21 cellular contexts compared by ENCODE assay signal in the genomic region with DNA sequence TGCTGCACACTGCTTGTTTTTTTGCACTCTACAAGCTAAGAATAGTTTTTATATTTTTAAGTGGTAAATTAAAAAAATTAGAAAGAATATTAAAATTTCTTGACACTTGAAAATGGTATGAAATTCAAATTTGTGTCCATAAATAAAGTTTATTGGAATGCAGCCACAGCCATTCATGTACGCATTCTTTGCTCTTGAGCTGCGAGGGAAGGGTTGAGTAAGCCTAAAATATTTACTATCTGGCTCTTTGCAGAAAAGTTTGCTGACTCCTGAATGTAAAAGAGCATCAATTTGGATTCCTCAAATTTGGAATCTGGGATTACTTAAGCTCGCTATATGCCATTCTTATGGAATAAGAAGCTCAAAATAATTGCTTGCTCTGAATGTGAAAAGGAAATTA. TPM values are rescaled to one million over a fixed set of nuclear protein-coding genes. Genes with fewer than 3 reads are reported as not detected.
DNase-seq lines count a peak whose midpoint lies in the region; ATAC-seq and TF ChIP-seq lines count a peak whose summit lies in the region.
"Had no signal": no experiment of that assay in that cellular context is flagged by ENCODE, and none has a peak within 500 bp of the region (broad histone marks: within the 10 kb centered on the region; RNA-seq: fewer than 3 reads in every experiment).

No MANE protein-coding gene starts in this region.

- H3K79me2 ChIP-seq in HCT116 (ENCODE audit: insufficient read depth, low read length) = no peaks in the 10 kb centered on the region
- no peaks in the 10 kb centered on the region for H3K79me2 ChIP-seq in mammary epithelial cell (ENCODE audit: insufficient read depth, low read length)

- H3K4me2 ChIP-seq in HCT116 (ENCODE audit: low read length) (no peak overlapping the region), mammary epithelial cell (ENCODE audit: insufficient read depth, low read depth, low read length) (no peak overlapping the region)
- H3K4me2 ChIP-seq: BLaER1 treated with 17β-estradiol and CSF1 and Interleukin-3, amounts not matched to agents 10 nM and 100 nM had no signal

- no peak overlapping the region for H3K27ac ChIP-seq in HCT116 (ENCODE audit: low read depth, low read length)
- no peak overlapping the region for H3K27ac ChIP-seq in mammary epithelial cell (ENCODE audit: insufficient read depth, low read depth, low read length)
- H3K27ac ChIP-seq: BLaER1 treated with 17β-estradiol and CSF1 and Interleukin-3, amounts not matched to agents 10 nM and 100 nM; breast epithelium; gastroesophageal sphincter; stomach; thyroid gland had no signal

- H3K4me1 ChIP-seq in HCT116 (ENCODE audit: control insufficient read depth in 1 of 2, insufficient read depth in 2 of 2, low read length in 2 of 2) (peaks cover 0 to 3% of the 10 kb centered on the region in 2 experiments; a peak in 1 of 4 replicates), mammary epithelial cell (ENCODE audit: insufficient read depth, low read length) (peaks cover 26% of the 10 kb centered on the region)

- no peaks in the 10 kb centered on the region for H3K9me2 ChIP-seq in HCT116 (ENCODE audit: insufficient read depth)

- no peak for ATAC-seq in HCT116
- ATAC-seq: gastroesophageal sphincter had no signal

- TF ChIP-seq POLR2A in HCT116 (IDR thresholded peaks at IDR 0.05; ENCODE audit: borderline replicate concordance, extremely low read depth, insufficient read depth, insufficient read length) = no peak

- TF ChIP-seq CTCF in AG10803 (conservative IDR thresholded peaks at IDR 0.05; ENCODE audit: low read length) = no peak
- TF ChIP-seq CTCF in HCT116 (IDR thresholded peaks at IDR 0.05 in 2 of 3, conservative IDR thresholded peaks at IDR 0.05 in 1 of 3; ENCODE audit: borderline replicate concordance in 1 of 3, insufficient read depth in 1 of 3, low read depth in 2 of 3, low read length in 2 of 3) = no peak
- TF ChIP-seq CTCF in cardiac fibroblast (IDR thresholded peaks at IDR 0.05; ENCODE audit: low read depth, low read length) = no peak
- peak; percentile 14 for TF ChIP-seq CTCF in mesothelial cell of epicardium (IDR thresholded peaks at IDR 0.05; ENCODE audit: unreplicated experiment)
- no peak for TF ChIP-seq CTCF in mammary epithelial cell (conservative IDR thresholded peaks at IDR 0.05 in 1 of 2, IDR thresholded peaks at IDR 0.05 in 1 of 2; ENCODE audit: extremely low read depth in 1 of 2, insufficient read depth in 1 of 2, low read depth in 1 of 2, low read length in 2 of 2)

- WGBS in mammary epithelial cell (ENCODE audit: low coverage, missing lambda C conversion rate) = 38% methylated on average over 3 of the region's 3 CpGs

- dilution Hi-C loops in mammary epithelial cell (cut with HindIII; ENCODE audit: low sequenced_read_pairs) = no loop called here

- H4K20me1 ChIP-seq in HCT116 (ENCODE audit: insufficient read depth) (no peaks in the 10 kb centered on the region), mammary epithelial cell (ENCODE audit: insufficient read depth, low read length) (no peaks in the 10 kb centered on the region)

- H3K27me3 Mint-ChIP-seq in mesothelial cell of epicardium (ENCODE audit: low read depth) = peaks cover 39% of the 10 kb centered on the region

- no peak overlapping the region for H3K27ac Mint-ChIP-seq in mesothelial cell of epicardium
- H3K27ac Mint-ChIP-seq: activated B cell treated with CpG ODN at 0.5 μM for 24 hours, immature natural killer cell, T-cell had no signal

- H3K9ac ChIP-seq in HCT116 (ENCODE audit: low read length) = no peak overlapping the region
- no peak overlapping the region for H3K9ac ChIP-seq in mammary epithelial cell (ENCODE audit: insufficient read depth, low read length)
- H3K9ac ChIP-seq: BLaER1 treated with 17β-estradiol and CSF1 and Interleukin-3, amounts not matched to agents 10 nM and 100 nM had no signal

- BruUV-seq in HCT116 (replicated peaks; lab: Mats Ljungman, UMichigan) (no TSS peak), mammary epithelial cell (replicated peaks; lab: Mats Ljungman, UMichigan) (no TSS peak)

- intact Hi-C loops in HCT116 (cut with micrococcal nuclease) (loop anchor here (1.0 to 10.0 kb wide), 5 partner anchors 219 to 1240 kb away; no protein-coding TSS in a partner anchor), mammary epithelial cell (cut with micrococcal nuclease) (loop anchor here (1.0 to 5.0 kb wide), 4 partner anchors 42 to 630 kb away; no protein-coding TSS in a partner anchor)

- no peaks in the 10 kb centered on the region for H3K9me3 Mint-ChIP-seq in mesothelial cell of epicardium
- H3K9me3 Mint-ChIP-seq: activated B cell treated with CpG ODN at 0.5 μM for 24 hours; activated T-cell treated with anti-CD3 and anti-CD28 coated beads, Interleukin-2, amount 50 U/mL, for 4 hours; immature natural killer cell; T-cell had no signal

- TF ChIP-seq RAD21 in HCT116 (IDR thresholded peaks at IDR 0.05; ENCODE audit: low read depth) = no peak

- DNase-seq in AG10803 (ENCODE audit: low read depth) (peak; percentile 68), HCT116 (ENCODE audit: low read depth, low spot score) (no peak), cardiac fibroblast (ENCODE audit: low read depth in 2 of 2) (peak; percentile 49 to 65), mesothelial cell of epicardium (ENCODE audit: low spot score in 2 of 2, unreplicated experiment in 2 of 2) (no peak), SIG-M5 treated with dmso at 0.1 percent for 504 hours (lab: John Stamatoyannopoulos, UW; ENCODE audit: unreplicated experiment) (no peak), DMS79 treated with DMSO at 0.1 percent for 48 hours (lab: John Stamatoyannopoulos, UW) (no peak), HT-29 (ENCODE audit: low spot score) (no peak), mammary epithelial cell (no peak)
- DNase-seq: SIG-M5 had no signal

- H3K36me3 Mint-ChIP-seq in mesothelial cell of epicardium = peaks cover 1% of the 10 kb centered on the region
- H3K36me3 Mint-ChIP-seq: T-cell had no signal

- in situ Hi-C loops in mammary epithelial cell (cut with MboI; ENCODE audit: low sequenced_read_pairs in 2 of 2) = loop anchor here in 1 of 2 donors (10.0 kb wide), 1 partner anchor 423 kb away; no protein-coding TSS in a partner anchor

- H3K4me1 Mint-ChIP-seq in mesothelial cell of epicardium = peaks cover 27% of the 10 kb centered on the region

- RAD21 ChIA-PET in HCT116 (lab: Charles Lee; ENCODE audit: low non-redundant PET in 1 of 2, low total read pairs in 2 of 2, uncharacterized antibody in 2 of 2, unreplicated experiment in 2 of 2) = interaction anchor here (1.0 to 1.3 kb wide), 7 partner anchors 396 to 463 kb away, joined by 3 to 12 read pairs (median 4); no protein-coding TSS in a partner anchor

- H3K27me3 ChIP-seq in HCT116 (ENCODE audit: insufficient read depth, low read length) = peaks cover 15% of the 10 kb centered on the region
- H3K27me3 ChIP-seq in mammary epithelial cell (ENCODE audit: insufficient read depth, low read length) = peaks cover 27% of the 10 kb centered on the region
- H3K27me3 ChIP-seq: thyroid gland had no signal

- H2AFZ ChIP-seq in HCT116 (ENCODE audit: low read depth, low read length, poor library complexity, severe bottlenecking) (peak overlapping the region; percentile 74), mammary epithelial cell (ENCODE audit: low read depth, low read length) (no peak overlapping the region)

- POLR2A ChIA-PET in HCT116 (lab: Charles Lee) = interaction anchor here (1.0 kb wide), 1 partner anchor 431 kb away, joined by 3 read pairs; no protein-coding TSS in a partner anchor

- H3K4me3 ChIP-seq in AG10803 (ENCODE audit: low read length) (no peak overlapping the region), HCT116 (replicated peaks in 1 of 2; ENCODE audit: low read depth in 1 of 2, low read length in 2 of 2) (no peak overlapping the region), cardiac fibroblast (replicated peaks in 1 of 2; ENCODE audit: low read depth in 2 of 2, low read length in 2 of 2) (no peak overlapping the region), mammary epithelial cell (replicated peaks in 1 of 3; ENCODE audit: insufficient read depth in 1 of 3, low read depth in 2 of 3, low read length in 3 of 3) (no peak overlapping the region)
- H3K4me3 ChIP-seq: BLaER1 treated with 17β-estradiol and CSF1 and Interleukin-3, amounts not matched to agents 10 nM and 100 nM; breast epithelium; gastroesophageal sphincter; GM12878; stomach; thyroid gland had no signal

- no peak overlapping the region for H3K4me3 Mint-ChIP-seq in mesothelial cell of epicardium
- H3K4me3 Mint-ChIP-seq: activated B cell treated with CpG ODN at 0.5 μM for 24 hours; activated T-cell treated with anti-CD3 and anti-CD28 coated beads, Interleukin-2, amount 50 U/mL, for 4 hours; immature natural killer cell; T-cell had no signal

- no peaks in the 10 kb centered on the region for H3K36me3 ChIP-seq in HCT116 (ENCODE audit: control insufficient read depth in 1 of 2, insufficient read depth in 2 of 2, low read length in 2 of 2)
- H3K36me3 ChIP-seq in mammary epithelial cell (ENCODE audit: insufficient read depth, low read length) = no peaks in the 10 kb centered on the region
- H3K36me3 ChIP-seq: BLaER1 treated with 17β-estradiol and CSF1 and Interleukin-3, amounts not matched to agents 10 nM and 100 nM; breast epithelium; gastroesophageal sphincter; stomach; thyroid gland had no signal

- CTCF ChIA-PET in HCT116 (lab: Charles Lee) (interaction anchor here (1.0 to 5.8 kb wide), 14 partner anchors 10 to 478 kb away, joined by 3 to 150 read pairs (median 4); a partner anchor contains a TSS), mammary epithelial cell (lab: Charles Lee; ENCODE audit: low non-redundant PET) (interaction anchor here (0.6 to 1.0 kb wide), 3 partner anchors 28 to 548 kb away, joined by 4 to 12 read pairs (median 8); no protein-coding TSS in a partner anchor)

- H3K9me3 ChIP-seq in HCT116 (ENCODE audit: control insufficient read depth in 1 of 2, insufficient read depth in 1 of 2, low read depth in 1 of 2, low read length in 2 of 2) (no peaks in the 10 kb centered on the region), mammary epithelial cell (replicated peaks; ENCODE audit: insufficient read depth, low read length) (no peaks in the 10 kb centered on the region)
- H3K9me3 ChIP-seq: BLaER1 treated with 17β-estradiol and CSF1 and Interleukin-3, amounts not matched to agents 10 nM and 100 nM; breast epithelium; gastroesophageal sphincter; stomach; thyroid gland had no signal

RNA-seq across cellular contexts. Expression of a gene that starts 3.4 kb away (rescaled TPM):
- total RNA-seq in HCT116 (2021; ENCODE audit: unreplicated experiment) (0.07 TPM), mesothelial cell of epicardium (0.70 to 1.3 TPM (median 0.96 TPM) in 3 replicates), mammary epithelial cell (under 1 TPM in 1 of 2 donors, not detected in 1; 0.17 TPM)
- not detected in 2 replicates for polyA plus RNA-seq in HCT116 (2012)
- total RNA-seq in HT-29 (2014; rRNA removed; shearing (Covaris generic)) = not detected in 2 replicates
- not detected for polyA plus RNA-seq in mammary epithelial cell
- polyA minus RNA-seq in mammary epithelial cell = not detected
- total RNA-seq: activated B cell treated with CpG ODN at 0.5 μM for 24 hours, epithelial cell of proximal tubule, GM12878, pulmonary artery endothelial cell had no signal
- polyA plus RNA-seq: GM12878 had no signal

RNA-seq across cellular contexts. Expression of a gene that starts 16.6 kb away (rescaled TPM):
- total RNA-seq in HCT116 (2021; ENCODE audit: unreplicated experiment) = 0.44 TPM
- 0.20 and 0.22 TPM in 2 replicates for polyA plus RNA-seq in HCT116 (2012)
- total RNA-seq in mesothelial cell of epicardium = 8.1 to 9.9 TPM (median 9.4 TPM) in 3 replicates
- not detected in 2 replicates for total RNA-seq in HT-29 (2014; rRNA removed; shearing (Covaris generic))
- 10 to 100 TPM in 1 of 2 donors, 1 to 10 TPM in 1; 2.4 to 16.5 TPM for total RNA-seq in mammary epithelial cell
- 0.79 TPM for polyA plus RNA-seq in mammary epithelial cell
- polyA minus RNA-seq in mammary epithelial cell = 1.1 TPM
- total RNA-seq: activated B cell treated with CpG ODN at 0.5 μM for 24 hours; activated T-cell treated with anti-CD3 and anti-CD28 coated beads, Interleukin-2, amount 50 U/mL, for 4 hours; GM12878 had no signal
- polyA plus RNA-seq: GM12878, immature natural killer cell had no signal

Comparison
In these comparisons a context has a peak if more than half of its experiments do, and no peak if none do; other contexts are left out.
1. DNase-seq: peak in AG10803 (single experiment) and cardiac fibroblast (2 of 2); none in HCT116 (single experiment), mesothelial cell of epicardium (0 of 2), SIG-M5 treated with dmso at 0.1 percent for 504 hours (single experiment), DMS79 treated with DMSO at 0.1 percent for 48 hours (single experiment), HT-29 (single experiment) and mammary epithelial cell (single experiment).